ENCODE assay signal across 1 cellular context in genomic region chr14:35158951-35159653, GRCh38.
TF ChIP-seq lines count a peak whose summit lies in the region.

No MANE protein-coding gene starts in this region.

TF ChIP-seq in HepG2, 621 proteins besides CTCF, POLR2A, EP300 and RAD21 (continued from another document and continues in another):
- TF ChIP-seq, protein P1, sequence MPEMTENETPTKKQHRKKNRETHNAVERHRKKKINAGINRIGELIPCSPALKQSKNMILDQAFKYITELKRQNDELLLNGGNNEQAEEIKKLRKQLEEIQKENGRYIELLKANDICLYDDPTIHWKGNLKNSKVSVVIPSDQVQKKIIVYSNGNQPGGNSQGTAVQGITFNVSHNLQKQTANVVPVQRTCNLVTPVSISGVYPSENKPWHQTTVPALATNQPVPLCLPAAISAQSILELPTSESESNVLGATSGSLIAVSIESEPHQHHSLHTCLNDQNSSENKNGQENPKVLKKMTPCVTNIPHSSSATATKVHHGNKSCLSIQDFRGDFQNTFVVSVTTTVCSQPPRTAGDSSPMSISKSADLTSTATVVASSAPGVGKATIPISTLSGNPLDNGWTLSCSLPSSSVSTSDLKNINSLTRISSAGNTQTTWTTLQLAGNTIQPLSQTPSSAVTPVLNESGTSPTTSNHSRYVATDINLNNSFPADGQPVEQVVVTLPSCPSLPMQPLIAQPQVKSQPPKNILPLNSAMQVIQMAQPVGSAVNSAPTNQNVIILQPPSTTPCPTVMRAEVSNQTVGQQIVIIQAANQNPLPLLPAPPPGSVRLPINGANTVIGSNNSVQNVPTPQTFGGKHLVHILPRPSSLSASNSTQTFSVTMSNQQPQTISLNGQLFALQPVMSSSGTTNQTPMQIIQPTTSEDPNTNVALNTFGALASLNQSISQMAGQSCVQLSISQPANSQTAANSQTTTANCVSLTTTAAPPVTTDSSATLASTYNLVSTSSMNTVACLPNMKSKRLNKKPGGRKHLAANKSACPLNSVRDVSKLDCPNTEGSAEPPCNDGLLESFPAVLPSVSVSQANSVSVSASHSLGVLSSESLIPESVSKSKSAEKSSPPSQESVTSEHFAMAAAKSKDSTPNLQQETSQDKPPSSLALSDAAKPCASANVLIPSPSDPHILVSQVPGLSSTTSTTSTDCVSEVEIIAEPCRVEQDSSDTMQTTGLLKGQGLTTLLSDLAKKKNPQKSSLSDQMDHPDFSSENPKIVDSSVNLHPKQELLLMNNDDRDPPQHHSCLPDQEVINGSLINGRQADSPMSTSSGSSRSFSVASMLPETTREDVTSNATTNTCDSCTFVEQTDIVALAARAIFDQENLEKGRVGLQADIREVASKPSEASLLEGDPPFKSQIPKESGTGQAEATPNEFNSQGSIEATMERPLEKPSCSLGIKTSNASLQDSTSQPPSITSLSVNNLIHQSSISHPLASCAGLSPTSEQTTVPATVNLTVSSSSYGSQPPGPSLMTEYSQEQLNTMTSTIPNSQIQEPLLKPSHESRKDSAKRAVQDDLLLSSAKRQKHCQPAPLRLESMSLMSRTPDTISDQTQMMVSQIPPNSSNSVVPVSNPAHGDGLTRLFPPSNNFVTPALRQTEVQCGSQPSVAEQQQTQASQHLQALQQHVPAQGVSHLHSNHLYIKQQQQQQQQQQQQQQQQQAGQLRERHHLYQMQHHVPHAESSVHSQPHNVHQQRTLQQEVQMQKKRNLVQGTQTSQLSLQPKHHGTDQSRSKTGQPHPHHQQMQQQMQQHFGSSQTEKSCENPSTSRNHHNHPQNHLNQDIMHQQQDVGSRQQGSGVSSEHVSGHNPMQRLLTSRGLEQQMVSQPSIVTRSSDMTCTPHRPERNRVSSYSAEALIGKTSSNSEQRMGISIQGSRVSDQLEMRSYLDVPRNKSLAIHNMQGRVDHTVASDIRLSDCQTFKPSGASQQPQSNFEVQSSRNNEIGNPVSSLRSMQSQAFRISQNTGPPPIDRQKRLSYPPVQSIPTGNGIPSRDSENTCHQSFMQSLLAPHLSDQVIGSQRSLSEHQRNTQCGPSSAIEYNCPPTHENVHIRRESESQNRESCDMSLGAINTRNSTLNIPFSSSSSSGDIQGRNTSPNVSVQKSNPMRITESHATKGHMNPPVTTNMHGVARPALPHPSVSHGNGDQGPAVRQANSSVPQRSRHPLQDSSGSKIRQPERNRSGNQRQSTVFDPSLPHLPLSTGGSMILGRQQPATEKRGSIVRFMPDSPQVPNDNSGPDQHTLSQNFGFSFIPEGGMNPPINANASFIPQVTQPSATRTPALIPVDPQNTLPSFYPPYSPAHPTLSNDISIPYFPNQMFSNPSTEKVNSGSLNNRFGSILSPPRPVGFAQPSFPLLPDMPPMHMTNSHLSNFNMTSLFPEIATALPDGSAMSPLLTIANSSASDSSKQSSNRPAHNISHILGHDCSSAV (CRISPR knock-in tag; IDR thresholded peaks at IDR 0.05; ENCODE audit: borderline replicate concordance) = no peak
- TF ChIP-seq, protein P2, sequence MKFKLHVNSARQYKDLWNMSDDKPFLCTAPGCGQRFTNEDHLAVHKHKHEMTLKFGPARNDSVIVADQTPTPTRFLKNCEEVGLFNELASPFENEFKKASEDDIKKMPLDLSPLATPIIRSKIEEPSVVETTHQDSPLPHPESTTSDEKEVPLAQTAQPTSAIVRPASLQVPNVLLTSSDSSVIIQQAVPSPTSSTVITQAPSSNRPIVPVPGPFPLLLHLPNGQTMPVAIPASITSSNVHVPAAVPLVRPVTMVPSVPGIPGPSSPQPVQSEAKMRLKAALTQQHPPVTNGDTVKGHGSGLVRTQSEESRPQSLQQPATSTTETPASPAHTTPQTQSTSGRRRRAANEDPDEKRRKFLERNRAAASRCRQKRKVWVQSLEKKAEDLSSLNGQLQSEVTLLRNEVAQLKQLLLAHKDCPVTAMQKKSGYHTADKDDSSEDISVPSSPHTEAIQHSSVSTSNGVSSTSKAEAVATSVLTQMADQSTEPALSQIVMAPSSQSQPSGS (CRISPR knock-in tag; IDR thresholded peaks at IDR 0.05) = no peak; the same call in 1 of the 2 replicates
- TF ChIP-seq RFX5 (IDR thresholded peaks at IDR 0.05; ENCODE audit: low read depth, low read length) = no peak
- TF ChIP-seq, protein P3, sequence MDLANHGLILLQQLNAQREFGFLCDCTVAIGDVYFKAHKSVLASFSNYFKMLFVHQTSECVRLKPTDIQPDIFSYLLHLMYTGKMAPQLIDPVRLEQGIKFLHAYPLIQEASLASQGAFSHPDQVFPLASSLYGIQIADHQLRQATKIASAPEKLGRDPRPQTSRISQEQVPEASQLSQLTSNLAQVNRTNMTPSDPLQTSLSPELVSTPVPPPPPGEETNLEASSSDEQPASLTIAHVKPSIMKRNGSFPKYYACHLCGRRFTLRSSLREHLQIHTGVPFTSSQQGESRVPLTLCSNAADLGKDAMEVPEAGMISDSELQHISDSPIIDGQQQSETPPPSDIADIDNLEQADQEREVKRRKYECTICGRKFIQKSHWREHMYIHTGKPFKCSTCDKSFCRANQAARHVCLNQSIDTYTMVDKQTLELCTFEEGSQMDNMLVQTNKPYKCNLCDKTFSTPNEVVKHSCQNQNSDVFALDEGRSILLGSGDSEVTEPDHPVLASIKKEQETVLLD (CRISPR knock-in tag; IDR thresholded peaks at IDR 0.05; ENCODE audit: low read depth) = no peak
- TF ChIP-seq, protein P4, sequence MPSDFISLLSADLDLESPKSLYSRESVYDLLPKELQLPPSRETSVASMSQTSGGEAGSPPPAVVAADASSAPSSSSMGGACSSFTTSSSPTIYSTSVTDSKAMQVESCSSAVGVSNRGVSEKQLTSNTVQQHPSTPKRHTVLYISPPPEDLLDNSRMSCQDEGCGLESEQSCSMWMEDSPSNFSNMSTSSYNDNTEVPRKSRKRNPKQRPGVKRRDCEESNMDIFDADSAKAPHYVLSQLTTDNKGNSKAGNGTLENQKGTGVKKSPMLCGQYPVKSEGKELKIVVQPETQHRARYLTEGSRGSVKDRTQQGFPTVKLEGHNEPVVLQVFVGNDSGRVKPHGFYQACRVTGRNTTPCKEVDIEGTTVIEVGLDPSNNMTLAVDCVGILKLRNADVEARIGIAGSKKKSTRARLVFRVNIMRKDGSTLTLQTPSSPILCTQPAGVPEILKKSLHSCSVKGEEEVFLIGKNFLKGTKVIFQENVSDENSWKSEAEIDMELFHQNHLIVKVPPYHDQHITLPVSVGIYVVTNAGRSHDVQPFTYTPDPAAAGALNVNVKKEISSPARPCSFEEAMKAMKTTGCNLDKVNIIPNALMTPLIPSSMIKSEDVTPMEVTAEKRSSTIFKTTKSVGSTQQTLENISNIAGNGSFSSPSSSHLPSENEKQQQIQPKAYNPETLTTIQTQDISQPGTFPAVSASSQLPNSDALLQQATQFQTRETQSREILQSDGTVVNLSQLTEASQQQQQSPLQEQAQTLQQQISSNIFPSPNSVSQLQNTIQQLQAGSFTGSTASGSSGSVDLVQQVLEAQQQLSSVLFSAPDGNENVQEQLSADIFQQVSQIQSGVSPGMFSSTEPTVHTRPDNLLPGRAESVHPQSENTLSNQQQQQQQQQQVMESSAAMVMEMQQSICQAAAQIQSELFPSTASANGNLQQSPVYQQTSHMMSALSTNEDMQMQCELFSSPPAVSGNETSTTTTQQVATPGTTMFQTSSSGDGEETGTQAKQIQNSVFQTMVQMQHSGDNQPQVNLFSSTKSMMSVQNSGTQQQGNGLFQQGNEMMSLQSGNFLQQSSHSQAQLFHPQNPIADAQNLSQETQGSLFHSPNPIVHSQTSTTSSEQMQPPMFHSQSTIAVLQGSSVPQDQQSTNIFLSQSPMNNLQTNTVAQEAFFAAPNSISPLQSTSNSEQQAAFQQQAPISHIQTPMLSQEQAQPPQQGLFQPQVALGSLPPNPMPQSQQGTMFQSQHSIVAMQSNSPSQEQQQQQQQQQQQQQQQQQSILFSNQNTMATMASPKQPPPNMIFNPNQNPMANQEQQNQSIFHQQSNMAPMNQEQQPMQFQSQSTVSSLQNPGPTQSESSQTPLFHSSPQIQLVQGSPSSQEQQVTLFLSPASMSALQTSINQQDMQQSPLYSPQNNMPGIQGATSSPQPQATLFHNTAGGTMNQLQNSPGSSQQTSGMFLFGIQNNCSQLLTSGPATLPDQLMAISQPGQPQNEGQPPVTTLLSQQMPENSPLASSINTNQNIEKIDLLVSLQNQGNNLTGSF (CRISPR knock-in tag; IDR thresholded peaks at IDR 0.05) = no peak
- 0 out of 2 replicates have a peak, but pooled peaks have one; percentile 31 for TF ChIP-seq ZBTB33 (CRISPR knock-in tag; IDR thresholded peaks at IDR 0.05)
- no peak for TF ChIP-seq ZNF678 (CRISPR knock-in tag; IDR thresholded peaks at IDR 0.05)
- no peak for TF ChIP-seq TRIM22 (IDR thresholded peaks at IDR 0.05)
- no peak for TF ChIP-seq HDAC2 (CRISPR knock-in tag; IDR thresholded peaks at IDR 0.05)
- no peak for TF ChIP-seq ESRRA (CRISPR knock-in tag; IDR thresholded peaks at IDR 0.05; ENCODE audit: low read depth)
- TF ChIP-seq, protein P5, sequence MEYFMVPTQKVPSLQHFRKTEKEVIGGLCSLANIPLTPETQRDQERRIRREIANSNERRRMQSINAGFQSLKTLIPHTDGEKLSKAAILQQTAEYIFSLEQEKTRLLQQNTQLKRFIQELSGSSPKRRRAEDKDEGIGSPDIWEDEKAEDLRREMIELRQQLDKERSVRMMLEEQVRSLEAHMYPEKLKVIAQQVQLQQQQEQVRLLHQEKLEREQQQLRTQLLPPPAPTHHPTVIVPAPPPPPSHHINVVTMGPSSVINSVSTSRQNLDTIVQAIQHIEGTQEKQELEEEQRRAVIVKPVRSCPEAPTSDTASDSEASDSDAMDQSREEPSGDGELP (IDR thresholded peaks at IDR 0.05; ENCODE audit: borderline replicate concordance, low read depth) = no peak
- TF ChIP-seq ZFYVE20 (CRISPR knock-in tag; IDR thresholded peaks at IDR 0.05; ENCODE audit: borderline replicate concordance, low read depth) = no peak; the same call in 1 of the 2 replicates
- TF ChIP-seq LRRFIP1 (CRISPR knock-in tag; conservative IDR thresholded peaks at IDR 0.05) = no peak
